ENCODE assay signal across 15 cellular contexts in genomic region chr14:92516966-92517350, GRCh38. TPM values are rescaled to one million over a fixed set of nuclear protein-coding genes. Genes with fewer than 3 reads are reported as not detected.
DNase-seq lines count a peak whose midpoint lies in the region; ATAC-seq and TF ChIP-seq lines count a peak whose summit lies in the region.
"Had no signal": no experiment of that assay in that cellular context is flagged by ENCODE, and none has a peak within 500 bp of the region (broad histone marks: within the 10 kb centered on the region; RNA-seq: fewer than 3 reads in every experiment).

No MANE protein-coding gene starts in this region.

- H3K27ac ChIP-seq in stomach smooth muscle (ENCODE audit: low read length) (peak overlapping the region; percentile 31), smooth muscle cell (ENCODE audit: low read depth) (no peak overlapping the region)
- H3K27ac ChIP-seq: adrenal gland, VCaP had no signal

- H3K27me3 ChIP-seq in stomach smooth muscle (ENCODE audit: control insufficient read depth in 1 of 2, insufficient read depth in 2 of 2, low read length in 2 of 2) (no peaks in the 10 kb centered on the region), smooth muscle cell (ENCODE audit: low read depth) (peaks cover 4% of the 10 kb centered on the region)
- H3K27me3 ChIP-seq: adrenal gland, transverse colon had no signal

- no peaks in the 10 kb centered on the region for H3K27me3 Mint-ChIP-seq in natural killer cell treated with Interleukin-12 subunit alpha and Interleukin-12 subunit beta and Interleukin-15 and Interleukin-18, amount 100 ng/mL, for 72 hours

- H3K9ac ChIP-seq in stomach smooth muscle (ENCODE audit: low read length in 2 of 2): no peak overlapping the region
- H3K9ac ChIP-seq in smooth muscle cell (ENCODE audit: low read depth): no peak overlapping the region
- H3K9ac ChIP-seq: SK-N-SH had no signal

- H3K36me3 ChIP-seq in stomach smooth muscle (ENCODE audit: control insufficient read depth in 2 of 2, insufficient read depth in 2 of 2, low read length in 2 of 2) (no peaks in the 10 kb centered on the region), smooth muscle cell (ENCODE audit: low read depth) (no peaks in the 10 kb centered on the region)
- H3K36me3 ChIP-seq: adrenal gland, transverse colon had no signal

- peak overlapping the region; percentile 99 to 100 for H3K27ac Mint-ChIP-seq in natural killer cell treated with Interleukin-12 subunit alpha and Interleukin-12 subunit beta and Interleukin-15 and Interleukin-18, amount 100 ng/mL, for 72 hours

- no peak for TF ChIP-seq CTCF in smooth muscle cell (IDR thresholded peaks at IDR 0.05; ENCODE audit: borderline replicate concordance, insufficient read depth, poor library complexity, severe bottlenecking)

- no peak overlapping the region for H3K4me2 ChIP-seq in smooth muscle cell
- H3K4me2 ChIP-seq: SK-N-SH had no signal

- WGBS in smooth muscle cell (ENCODE audit: low lambda C conversion rate): 93% methylated on average over 5 of the region's 5 CpGs

- no peak for ATAC-seq in natural killer cell treated with Interleukin-12 subunit alpha and Interleukin-12 subunit beta and Interleukin-15 and Interleukin-18, amount 100 ng/mL, for 72 hours

- H3K9me3 Mint-ChIP-seq in natural killer cell treated with Interleukin-12 subunit alpha and Interleukin-12 subunit beta and Interleukin-15 and Interleukin-18, amount 100 ng/mL, for 72 hours: peaks cover 5% of the 10 kb centered on the region

- H3F3A ChIP-seq in smooth muscle cell (ENCODE audit: low read depth): no peaks in the 10 kb centered on the region

- H3K4me1 Mint-ChIP-seq in natural killer cell treated with Interleukin-12 subunit alpha and Interleukin-12 subunit beta and Interleukin-15 and Interleukin-18, amount 100 ng/mL, for 72 hours (ENCODE audit: low read depth in 2 of 2): peaks cover 65 to 71% of the 10 kb centered on the region in 2 donors

- peaks cover 17% of the 10 kb centered on the region for H3K36me3 Mint-ChIP-seq in natural killer cell treated with Interleukin-12 subunit alpha and Interleukin-12 subunit beta and Interleukin-15 and Interleukin-18, amount 100 ng/mL, for 72 hours

- H3K4me1 ChIP-seq in stomach smooth muscle (ENCODE audit: control insufficient read depth, insufficient read depth, low read length): peaks cover 30% of the 10 kb centered on the region
- no peaks in the 10 kb centered on the region for H3K4me1 ChIP-seq in smooth muscle cell (ENCODE audit: low read depth)

- H3K4me3 Mint-ChIP-seq in natural killer cell treated with Interleukin-12 subunit alpha and Interleukin-12 subunit beta and Interleukin-15 and Interleukin-18, amount 100 ng/mL, for 72 hours: peak overlapping the region; percentile 87

- H4K20me1 ChIP-seq in smooth muscle cell (ENCODE audit: low read depth): no peaks in the 10 kb centered on the region

- H2AFZ ChIP-seq in smooth muscle cell (ENCODE audit: low read depth): no peak overlapping the region

- no peak overlapping the region for H3K4me3 ChIP-seq in stomach smooth muscle (ENCODE audit: low read length in 2 of 2)
- H3K4me3 ChIP-seq in smooth muscle cell: no peak overlapping the region
- H3K4me3 ChIP-seq: adrenal gland, transverse colon had no signal

- H3K79me2 ChIP-seq in smooth muscle cell (ENCODE audit: low read depth): no peaks in the 10 kb centered on the region

- DNase-seq in activated T-cell treated with anti-CD3 and anti-CD28 coated beads for 1 hour (ENCODE audit: low read depth) (peak; percentile 30), activated T-cell treated with anti-CD3 and anti-CD28 coated beads for 4 hours (peak; percentile 52), NCI-H1417 treated with DMSO at 0.1 percent for 48 hours (lab: John Stamatoyannopoulos, UW) (no peak), smooth muscle cell (lab: John Stamatoyannopoulos, UW; ENCODE audit: unreplicated experiment) (no peak), cortex of kidney (lab: John Stamatoyannopoulos, UW) (no peak)
- DNase-seq in activated T-cell treated with anti-CD3 and anti-CD28 coated beads, Interleukin-2, amount 50 U/mL, for 48 hours: no peak
- no peak for DNase-seq in natural killer cell treated with Interleukin-12 subunit alpha and Interleukin-12 subunit beta and Interleukin-15 and Interleukin-18, amount 100 ng/mL, for 72 hours (ENCODE audit: low spot score)
- DNase-seq: ACHN, adrenal gland, DMS79, SK-N-SH, transverse colon had no signal

- H3K9me3 ChIP-seq in stomach smooth muscle (ENCODE audit: control insufficient read depth in 2 of 2, low read length in 2 of 2) (no peaks in the 10 kb centered on the region), smooth muscle cell (replicated peaks; ENCODE audit: low read depth) (no peaks in the 10 kb centered on the region)
- H3K9me3 ChIP-seq: adrenal gland, SK-N-SH, transverse colon had no signal

RNA-seq across cellular contexts. Expression of gene RIN3, which starts 3.4 kb away (rescaled TPM):
- 100 to 1,000 TPM; 151 to 202 TPM for total RNA-seq in natural killer cell treated with Interleukin-12 subunit alpha and Interleukin-12 subunit beta and Interleukin-15 and Interleukin-18, amount 100 ng/mL, for 72 hours
- 1.7 and 2.7 TPM in 2 replicates for total RNA-seq in smooth muscle cell
- polyA plus RNA-seq in smooth muscle cell: 3.8 and 8.0 TPM in 2 replicates
- total RNA-seq: HT-29 had no signal

Comparison
In these comparisons a context has a peak if more than half of its experiments do, and no peak if none do; other contexts are left out.
1. DNase-seq: peak in activated T-cell treated with anti-CD3 and anti-CD28 coated beads for 1 hour (single experiment) and activated T-cell treated with anti-CD3 and anti-CD28 coated beads for 4 hours (single experiment); none in activated T-cell treated with anti-CD3 and anti-CD28 coated beads, Interleukin-2, amount 50 U/mL, for 48 hours (0 of 2), natural killer cell treated with Interleukin-12 subunit alpha and Interleukin-12 subunit beta and Interleukin-15 and Interleukin-18, amount 100 ng/mL, for 72 hours (single experiment), NCI-H1417 treated with DMSO at 0.1 percent for 48 hours (single experiment), smooth muscle cell (single experiment) and cortex of kidney (single experiment).
2. RNA of gene RIN3, which starts 3.4 kb away (total RNA-seq): 151 to 202 TPM in natural killer cell treated with Interleukin-12 subunit alpha and Interleukin-12 subunit beta and Interleukin-15 and Interleukin-18, amount 100 ng/mL, for 72 hours; 1.7 to 2.7 TPM in smooth muscle cell; every median in the first group is over 10 times any median in the second.